Comparison of ENCODE assay signal across 9 cellular contexts in genomic region chr3:52313774-52314188, GRCh38. TPM values are rescaled to one million over a fixed set of nuclear protein-coding genes. Genes with fewer than 3 reads are reported as not detected.
DNase-seq lines count a peak whose midpoint lies in the region; ATAC-seq and TF ChIP-seq lines count a peak whose summit lies in the region.
"Had no signal": no experiment of that assay in that cellular context is flagged by ENCODE, and none has a peak within 500 bp of the region (broad histone marks: within the 10 kb centered on the region; RNA-seq: fewer than 3 reads in every experiment).

No MANE protein-coding gene starts in this region.

- TF ChIP-seq CTCF in Panc1 (IDR thresholded peaks at IDR 0.05) = no peak

- BruUV-seq in Panc1 (replicated peaks; lab: Mats Ljungman, UMichigan) = no TSS peak

- TF ChIP-seq POLR2A in erythroblast (IDR thresholded peaks at IDR 0.05; ENCODE audit: low read length) = no peak

- in situ Hi-C loops in Panc1 (cut with HindIII; ENCODE audit: low pct_unique_long_range_greater_than_20kb, low sequenced_read_pairs) = no loop called here

- intact Hi-C loops in Panc1 (cut with micrococcal nuclease; ENCODE audit: unreplicated experiment) = no loop called here
- intact Hi-C loops in posterior vena cava (cut with DNase I) = no loop called here

- no peaks in the 10 kb centered on the region for H3K27me3 ChIP-seq in Panc1 (ENCODE audit: control insufficient read depth, insufficient read depth, low read length)

- 0 out of 2 replicates have a peak overlapping the region, but pooled peaks have one; percentile 7 for H3K27ac ChIP-seq in Panc1 (ENCODE audit: low read length)

- peaks cover 12% of the 10 kb centered on the region for H3K4me1 ChIP-seq in Panc1 (ENCODE audit: control insufficient read depth, insufficient read depth, low read length)

- peak; percentile 87 for ATAC-seq in HG02885 (IDR thresholded peaks at IDR 0.05; ENCODE audit: poor library complexity, unreplicated experiment)
- peak; percentile 53 for ATAC-seq in Panc1
- ATAC-seq: naive thymus-derived CD8-positive, alpha-beta T cell had no signal

- H3K9me3 ChIP-seq in Panc1 (ENCODE audit: control insufficient read depth, insufficient read depth, low read depth, low read length) = no peaks in the 10 kb centered on the region

- DNase-seq in activated T-cell treated with anti-CD3 and anti-CD28 coated beads, Interleukin-2, amount 50 U/mL, for 24 hours = no peak
- DNase-seq in activated T-cell treated with anti-CD3 and anti-CD28 coated beads, Interleukin-2, amount 50 U/mL, for 1 hour = no peak
- DNase-seq in Panc1 (ENCODE audit: low read depth, low spot score) (no peak), hepatic stellate cell (ENCODE audit: low spot score) (peak; percentile 38), erythroblast (lab: John Stamatoyannopoulos, UW) (no peak), retina (no peak), posterior vena cava (ENCODE audit: low spot score) (no peak)

- peaks cover 47% of the 10 kb centered on the region for H3K4me1 Mint-ChIP-seq in activated T-cell treated with anti-CD3 and anti-CD28 coated beads, Interleukin-2, amount 50 U/mL, for 24 hours (ENCODE audit: low read depth)

- H3K4me3 Mint-ChIP-seq in activated T-cell treated with anti-CD3 and anti-CD28 coated beads, Interleukin-2, amount 50 U/mL, for 24 hours = no peak overlapping the region
- H3K4me3 Mint-ChIP-seq: naive thymus-derived CD8-positive, alpha-beta T cell had no signal

- H3K36me3 Mint-ChIP-seq in activated T-cell treated with anti-CD3 and anti-CD28 coated beads, Interleukin-2, amount 50 U/mL, for 24 hours (ENCODE audit: low read depth) = peaks cover 3% of the 10 kb centered on the region

- peak overlapping the region; percentile 85 for H3K27ac Mint-ChIP-seq in activated T-cell treated with anti-CD3 and anti-CD28 coated beads, Interleukin-2, amount 50 U/mL, for 24 hours

- no peaks in the 10 kb centered on the region for H3K36me3 ChIP-seq in Panc1 (ENCODE audit: control insufficient read depth, insufficient read depth, low read length)

- no peaks in the 10 kb centered on the region for H3K27me3 Mint-ChIP-seq in activated T-cell treated with anti-CD3 and anti-CD28 coated beads, Interleukin-2, amount 50 U/mL, for 24 hours
- H3K27me3 Mint-ChIP-seq: naive thymus-derived CD8-positive, alpha-beta T cell had no signal

- POLR2A ChIA-PET in Panc1 (lab: Charles Lee) = no interaction called here

- CTCF ChIA-PET in Panc1 (lab: Charles Lee) = no interaction called here

- H3K9me3 Mint-ChIP-seq in activated T-cell treated with anti-CD3 and anti-CD28 coated beads, Interleukin-2, amount 50 U/mL, for 24 hours = no peaks in the 10 kb centered on the region
- H3K9me3 Mint-ChIP-seq: naive thymus-derived CD8-positive, alpha-beta T cell had no signal

- H3K4me3 ChIP-seq in Panc1 (ENCODE audit: low read depth in 2 of 2, low read length in 2 of 2) = no peak overlapping the region

RNA-seq across cellular contexts. Expression of gene DNAH1, which starts 2.3 kb away (rescaled TPM):
- total RNA-seq in Panc1 (2021; ENCODE audit: unreplicated experiment) = 2.4 TPM
- 2.4 TPM for polyA plus RNA-seq in Panc1 (2012; ENCODE audit: insufficient read length)
- 1 to 10 TPM; 7.2 to 9.4 TPM for total RNA-seq in posterior vena cava

RNA-seq across cellular contexts. Expression of gene GLYCTK, which starts 26.2 kb away (rescaled TPM):
- 6.5 TPM for total RNA-seq in Panc1 (2021; ENCODE audit: unreplicated experiment)
- 5.6 TPM for polyA plus RNA-seq in Panc1 (2012; ENCODE audit: insufficient read length)
- 1 to 10 TPM; 6.8 to 8.7 TPM for total RNA-seq in posterior vena cava

RNA-seq across cellular contexts. Expression of gene WDR82, which starts 35.3 kb away (rescaled TPM):
- 57.9 TPM for total RNA-seq in Panc1 (2021; ENCODE audit: unreplicated experiment)
- polyA plus RNA-seq in Panc1 (2012; ENCODE audit: insufficient read length) = 47.0 TPM
- 10 to 100 TPM; 58.4 to 72.6 TPM for total RNA-seq in posterior vena cava
